In the genomic region with DNA sequence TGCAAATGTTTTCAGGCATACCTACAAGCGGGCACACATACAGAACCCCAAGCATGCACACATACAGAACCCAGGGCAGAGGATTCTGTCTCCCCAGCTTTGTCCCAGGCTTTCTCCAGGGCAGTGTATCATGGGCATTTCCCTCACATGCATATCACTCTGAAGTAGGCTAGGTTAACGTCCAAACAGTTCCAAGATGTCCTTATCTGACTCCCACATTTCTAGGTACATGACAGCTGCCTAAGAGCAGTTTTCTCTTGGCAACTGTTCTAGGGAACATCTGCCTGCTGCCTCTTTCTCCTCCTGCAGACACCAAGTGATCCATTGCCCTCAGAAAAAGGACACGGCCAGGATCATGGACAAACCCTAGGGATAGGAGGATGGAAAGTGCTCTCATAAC, we compare ENCODE assay signal across 16 cellular contexts.
DNase-seq lines count a peak whose midpoint lies in the region; ATAC-seq and TF ChIP-seq lines count a peak whose summit lies in the region.
"Had no signal": no experiment of that assay in that cellular context is flagged by ENCODE, and none has a peak within 500 bp of the region (broad histone marks: within the 10 kb centered on the region; RNA-seq: fewer than 3 reads in every experiment).

No MANE protein-coding gene starts in this region.

- 0 out of 2 replicates have a peak overlapping the region, but pooled peaks have one; percentile 4 for H3K14ac ChIP-seq in IMR-90 (replicated peaks; ENCODE audit: low read depth, low read length)

- H2AK9ac ChIP-seq in IMR-90 (replicated peaks; ENCODE audit: low read depth, low read length, poor library complexity), result no peak overlapping the region

- H3K9me3 Mint-ChIP-seq in stimulated activated naive CD8-positive, alpha-beta T cell treated with anti-CD3 and anti-CD28 coated beads, Interleukin-15, amount 100 ng/mL, for 72 hours, result no peaks in the 10 kb centered on the region

- CTCF ChIA-PET in IMR-90 (lab: Yijun Ruan, JAX), result no interaction called here
- CTCF ChIA-PET in HEK293T (lab: Yijun Ruan, JAX), result no interaction called here

- no peak overlapping the region for H2BK120ac ChIP-seq in IMR-90 (ENCODE audit: low read depth, low read length)

- no peak overlapping the region for H2BK5ac ChIP-seq in IMR-90 (ENCODE audit: low read depth, low read length, poor library complexity, severe bottlenecking)

- no peak overlapping the region for H3K9ac ChIP-seq in IMR-90 (ENCODE audit: low read depth, low read length)

- H4K91ac ChIP-seq in IMR-90 (ENCODE audit: insufficient read depth, low read depth, low read length), result no peak overlapping the region

- WGBS in IMR-90 (ENCODE audit: extremely low coverage in 2 of 2, insufficient read length in 1 of 2), 2 experiments, result no CpG with 5 or more reads among the region's 3 CpGs
- WGBS in psoas muscle, 3 donors, result 23 to 53% (median 30%) methylated on average over 3 of the region's 3 CpGs

- no peak overlapping the region for H2AK5ac ChIP-seq in IMR-90 (ENCODE audit: low read depth, low read length)

- ATAC-seq in IMR-90 (ENCODE audit: low read depth), result no peak
- ATAC-seq in psoas muscle, result peak; percentile 46 to 94 (median 92)
- no peak for ATAC-seq in stimulated activated naive CD8-positive, alpha-beta T cell treated with anti-CD3 and anti-CD28 coated beads, Interleukin-15, amount 100 ng/mL, for 72 hours

- no peaks in the 10 kb centered on the region for H3K4me1 Mint-ChIP-seq in stimulated activated naive CD8-positive, alpha-beta T cell treated with anti-CD3 and anti-CD28 coated beads, Interleukin-15, amount 100 ng/mL, for 72 hours
- H3K4me1 Mint-ChIP-seq: CD4-positive, CD25-positive, alpha-beta regulatory T cell; CD8-positive, alpha-beta memory T cell had no signal

- no peak overlapping the region for H2BK15ac ChIP-seq in IMR-90 (ENCODE audit: low read depth, low read length)

- BruUV-seq in IMR-90 (replicated peaks; lab: Mats Ljungman, UMichigan), result no TSS peak

- no peaks in the 10 kb centered on the region for H3K9me3 ChIP-seq in IMR-90 (ENCODE audit: control insufficient read depth, insufficient read depth, low read length)
- H3K9me3 ChIP-seq in psoas muscle, result no peaks in the 10 kb centered on the region
- H3K9me3 ChIP-seq: BE2C had no signal

- H3K18ac ChIP-seq in IMR-90 (ENCODE audit: low read depth, low read length), result no peak overlapping the region

- H3K4ac ChIP-seq in IMR-90 (ENCODE audit: low read depth, low read length), result no peak overlapping the region

- TF ChIP-seq POLR2A in IMR-90 (IDR thresholded peaks at IDR 0.05; ENCODE audit: low read depth, low read length), result no peak

- H4K8ac ChIP-seq in IMR-90 (ENCODE audit: low read depth in 2 of 2, low read length in 2 of 2), result no peak overlapping the region

- TF ChIP-seq CTCF in IMR-90 (conservative IDR thresholded peaks at IDR 0.05; ENCODE audit: low read depth, low read length), result no peak
- no peak for TF ChIP-seq CTCF in psoas muscle (IDR thresholded peaks at IDR 0.05)

- no peak overlapping the region for H2AFZ ChIP-seq in IMR-90 (replicated peaks; ENCODE audit: low read length, poor library complexity)

- TF ChIP-seq RAD21 in IMR-90 (IDR thresholded peaks at IDR 0.05; ENCODE audit: low read length), result no peak

- in situ Hi-C loops in IMR-90 (cut with MboI; ENCODE audit: low sequenced_read_pairs), result no loop called here

- H3K4me2 ChIP-seq in IMR-90 (ENCODE audit: low read depth, low read length), result no peak overlapping the region

- no peak overlapping the region for H3K4me3 Mint-ChIP-seq in stimulated activated naive CD8-positive, alpha-beta T cell treated with anti-CD3 and anti-CD28 coated beads, Interleukin-15, amount 100 ng/mL, for 72 hours
- H3K4me3 Mint-ChIP-seq: CD4-positive, CD25-positive, alpha-beta regulatory T cell; CD8-positive, alpha-beta memory T cell; H9 had no signal

- no peaks in the 10 kb centered on the region for H3K9me1 ChIP-seq in IMR-90 (ENCODE audit: insufficient read depth, low read length)

- no peaks in the 10 kb centered on the region for H3K4me1 ChIP-seq in IMR-90 (ENCODE audit: control insufficient read depth, insufficient read depth, low read length)
- H3K4me1 ChIP-seq in psoas muscle, result no peaks in the 10 kb centered on the region
- H3K4me1 ChIP-seq: BE2C had no signal

- H3K27ac ChIP-seq in IMR-90 (ENCODE audit: insufficient read depth, low read length), result no peak overlapping the region
- no peak overlapping the region for H3K27ac ChIP-seq in psoas muscle

- H3K27ac Mint-ChIP-seq in stimulated activated naive CD8-positive, alpha-beta T cell treated with anti-CD3 and anti-CD28 coated beads, Interleukin-15, amount 100 ng/mL, for 72 hours, result no peak overlapping the region
- H3K27ac Mint-ChIP-seq: CD4-positive, CD25-positive, alpha-beta regulatory T cell; H9 had no signal

- intact Hi-C loops in IMR-90 (cut with micrococcal nuclease) (no loop called here), psoas muscle (cut with DNase I) (no loop called here), posterior vena cava (cut with DNase I) (no loop called here)

- H3K4me3 ChIP-seq in IMR-90 (ENCODE audit: insufficient read depth, low read depth, low read length), result no peak overlapping the region
- no peak overlapping the region for H3K4me3 ChIP-seq in psoas muscle

- peaks cover 4% of the 10 kb centered on the region for H3K27me3 Mint-ChIP-seq in stimulated activated naive CD8-positive, alpha-beta T cell treated with anti-CD3 and anti-CD28 coated beads, Interleukin-15, amount 100 ng/mL, for 72 hours
- H3K27me3 Mint-ChIP-seq: CD8-positive, alpha-beta memory T cell had no signal

- POLR2A ChIA-PET in IMR-90 (lab: Charles Lee; ENCODE audit: unreplicated experiment) (no interaction called here), HEK293T (lab: Yijun Ruan, JAX) (no interaction called here)

- no peaks in the 10 kb centered on the region for H3K79me1 ChIP-seq in IMR-90 (ENCODE audit: low read depth in 1 of 2, low read length in 2 of 2)

- H3K56ac ChIP-seq in IMR-90 (ENCODE audit: extremely low read depth, insufficient read depth, low read length), result no peak overlapping the region

- dilution Hi-C loops in IMR-90 (cut with HindIII; ENCODE audit: low sequenced_read_pairs, unreplicated experiment), result no loop called here

- H4K20me1 ChIP-seq in IMR-90 (ENCODE audit: insufficient read depth, low read length), result no peaks in the 10 kb centered on the region

- 0 out of 2 replicates have a peak overlapping the region, but pooled peaks have one; percentile 36 for H3K23ac ChIP-seq in IMR-90 (ENCODE audit: low read depth, low read length)

- H4K5ac ChIP-seq in IMR-90 (ENCODE audit: low read depth, low read length), result no peak overlapping the region

- H2BK20ac ChIP-seq in IMR-90 (ENCODE audit: low read depth, low read length), result no peak overlapping the region

- DNase-seq in IMR-90 (no peak), amniotic epithelial cell (ENCODE audit: low read depth) (peak; percentile 41), psoas muscle (no peak), HEK293T (ENCODE audit: extremely low spot score) (no peak), posterior vena cava (ENCODE audit: low spot score) (no peak)
- DNase-seq in stimulated activated naive CD8-positive, alpha-beta T cell treated with anti-CD3 and anti-CD28 coated beads, Interleukin-15, amount 100 ng/mL, for 72 hours, result no peak
- DNase-seq: ACHN; BE2C; C1 segment of cervical spinal cord; CD4-positive, CD25-positive, alpha-beta regulatory T cell; CD8-positive, alpha-beta memory T cell; COR-L47; DMS153; DMS79; GDM1; H9 had no signal

- H3K27me3 ChIP-seq in IMR-90 (ENCODE audit: control insufficient read depth, insufficient read depth, low read length), result no peaks in the 10 kb centered on the region
- H3K27me3 ChIP-seq in psoas muscle (ENCODE audit: insufficient read depth in 3 of 3, low read length in 2 of 3), result no peaks in the 10 kb centered on the region
- H3K27me3 ChIP-seq: BE2C had no signal

- H3K36me3 ChIP-seq in IMR-90 (ENCODE audit: control insufficient read depth, insufficient read depth, low read length) (no peaks in the 10 kb centered on the region), psoas muscle (ENCODE audit: insufficient read depth in 1 of 2, low read depth in 1 of 2) (no peaks in the 10 kb centered on the region)
- H3K36me3 ChIP-seq: BE2C had no signal

TF ChIP-seq in IMR-90, 13 proteins besides CTCF, POLR2A, EP300 and RAD21 (continues in another document):
- TF ChIP-seq RCOR1 (IDR thresholded peaks at IDR 0.05; ENCODE audit: insufficient replicate concordance, low read length), result no peak
- TF ChIP-seq BHLHE40 (IDR thresholded peaks at IDR 0.05; ENCODE audit: low read depth, low read length), result no peak
- no peak for TF ChIP-seq MAFK (IDR thresholded peaks at IDR 0.05; ENCODE audit: low read depth, low read length)
- TF ChIP-seq, protein P1, sequence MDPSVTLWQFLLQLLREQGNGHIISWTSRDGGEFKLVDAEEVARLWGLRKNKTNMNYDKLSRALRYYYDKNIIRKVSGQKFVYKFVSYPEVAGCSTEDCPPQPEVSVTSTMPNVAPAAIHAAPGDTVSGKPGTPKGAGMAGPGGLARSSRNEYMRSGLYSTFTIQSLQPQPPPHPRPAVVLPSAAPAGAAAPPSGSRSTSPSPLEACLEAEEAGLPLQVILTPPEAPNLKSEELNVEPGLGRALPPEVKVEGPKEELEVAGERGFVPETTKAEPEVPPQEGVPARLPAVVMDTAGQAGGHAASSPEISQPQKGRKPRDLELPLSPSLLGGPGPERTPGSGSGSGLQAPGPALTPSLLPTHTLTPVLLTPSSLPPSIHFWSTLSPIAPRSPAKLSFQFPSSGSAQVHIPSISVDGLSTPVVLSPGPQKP (IDR thresholded peaks at IDR 0.05; ENCODE audit: borderline replicate concordance, low read depth, low read length), result no peak
- TF ChIP-seq FOS (IDR thresholded peaks at IDR 0.05; ENCODE audit: low read depth, low read length), result no peak
- no peak for TF ChIP-seq MAZ (IDR thresholded peaks at IDR 0.05; ENCODE audit: borderline replicate concordance, low read depth, low read length)

TF ChIP-seq in HEK293T, 16 proteins besides CTCF, POLR2A, EP300 and RAD21:
- no peak for TF ChIP-seq LEF1 (IDR thresholded peaks at IDR 0.05; ENCODE audit: borderline replicate concordance)
- TF ChIP-seq SP1 (IDR thresholded peaks at IDR 0.05), result no peak
- no peak for TF ChIP-seq SUZ12 (IDR thresholded peaks at IDR 0.05)
- TF ChIP-seq, protein P2, sequence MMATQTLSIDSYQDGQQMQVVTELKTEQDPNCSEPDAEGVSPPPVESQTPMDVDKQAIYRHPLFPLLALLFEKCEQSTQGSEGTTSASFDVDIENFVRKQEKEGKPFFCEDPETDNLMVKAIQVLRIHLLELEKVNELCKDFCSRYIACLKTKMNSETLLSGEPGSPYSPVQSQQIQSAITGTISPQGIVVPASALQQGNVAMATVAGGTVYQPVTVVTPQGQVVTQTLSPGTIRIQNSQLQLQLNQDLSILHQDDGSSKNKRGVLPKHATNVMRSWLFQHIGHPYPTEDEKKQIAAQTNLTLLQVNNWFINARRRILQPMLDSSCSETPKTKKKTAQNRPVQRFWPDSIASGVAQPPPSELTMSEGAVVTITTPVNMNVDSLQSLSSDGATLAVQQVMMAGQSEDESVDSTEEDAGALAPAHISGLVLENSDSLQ (IDR thresholded peaks at IDR 0.05), result no peak

Comparison
In these comparisons a context has a peak if more than half of its experiments do, and no peak if none do; other contexts are left out.
1. ATAC-seq: peak in psoas muscle (4 of 4); none in IMR-90 (single experiment) and stimulated activated naive CD8-positive, alpha-beta T cell treated with anti-CD3 and anti-CD28 coated beads, Interleukin-15, amount 100 ng/mL, for 72 hours (single experiment).